Comparison of ENCODE assay signal across 14 cellular contexts in genomic region chr5:145801195-145801594, GRCh38. TPM values are rescaled to one million over a fixed set of nuclear protein-coding genes. Genes with fewer than 3 reads are reported as not detected.
A peak's percentile ranks its signal among the peaks of the same experiment; 100 is the strongest.
DNase-seq lines count a peak whose midpoint lies in the region; ATAC-seq and TF ChIP-seq lines count a peak whose summit lies in the region.
"Had no signal": no experiment of that assay in that cellular context is flagged by ENCODE, and none has a peak within 500 bp of the region (broad histone marks: within the 10 kb centered on the region; RNA-seq: fewer than 3 reads in every experiment).

No MANE protein-coding gene starts in this region.

- no peak overlapping the region for H2AFZ ChIP-seq in mammary epithelial cell (ENCODE audit: low read depth, low read length)

- H4K20me1 ChIP-seq in mammary epithelial cell (ENCODE audit: insufficient read depth, low read length): no peaks in the 10 kb centered on the region

- H3K27me3 ChIP-seq in mammary epithelial cell (ENCODE audit: insufficient read depth, low read length): no peaks in the 10 kb centered on the region

- POLR2A ChIA-PET in RWPE1 (lab: Yijun Ruan, JAX; ENCODE audit: low non-redundant PET): no interaction called here

- no peaks in the 10 kb centered on the region for H3K27me3 Mint-ChIP-seq in natural killer cell treated with Interleukin-12 subunit alpha and Interleukin-12 subunit beta and Interleukin-15 and Interleukin-18, amount 100 ng/mL, for 72 hours
- H3K27me3 Mint-ChIP-seq in T-helper 17 cell: no peaks in the 10 kb centered on the region
- H3K27me3 Mint-ChIP-seq: B cell; CD4-positive, alpha-beta T cell had no signal

- H3K27ac ChIP-seq in RWPE1: no peak overlapping the region
- H3K27ac ChIP-seq in mammary epithelial cell (ENCODE audit: insufficient read depth, low read depth, low read length): no peak overlapping the region
- H3K27ac ChIP-seq: HL-60 had no signal

- 74% methylated on average over 4 of the region's 4 CpGs for WGBS in mammary epithelial cell (ENCODE audit: low coverage, missing lambda C conversion rate)

- no peaks in the 10 kb centered on the region for H3K36me3 Mint-ChIP-seq in natural killer cell treated with Interleukin-12 subunit alpha and Interleukin-12 subunit beta and Interleukin-15 and Interleukin-18, amount 100 ng/mL, for 72 hours
- H3K36me3 Mint-ChIP-seq in T-helper 17 cell (ENCODE audit: low read depth): no peaks in the 10 kb centered on the region

- no peak overlapping the region for H3K27ac Mint-ChIP-seq in natural killer cell treated with Interleukin-12 subunit alpha and Interleukin-12 subunit beta and Interleukin-15 and Interleukin-18, amount 100 ng/mL, for 72 hours
- H3K27ac Mint-ChIP-seq in T-helper 17 cell: no peak overlapping the region
- H3K27ac Mint-ChIP-seq: B cell; CD4-positive, alpha-beta T cell had no signal

- H3K36me3 ChIP-seq in mammary epithelial cell (ENCODE audit: insufficient read depth, low read length): no peaks in the 10 kb centered on the region

- intact Hi-C loops in mammary epithelial cell (cut with micrococcal nuclease): no loop called here

- in situ Hi-C loops in mammary epithelial cell (cut with MboI; ENCODE audit: low sequenced_read_pairs in 2 of 2): loop anchor here in 1 of 2 donors (25.0 kb wide), 1 partner anchor 1614 kb away; no protein-coding TSS in a partner anchor

- peak; percentile 24 for DNase-seq in RWPE1 (ENCODE audit: low spot score)
- DNase-seq in mammary epithelial cell: peak; percentile 58
- DNase-seq in renal cortical epithelial cell (ENCODE audit: low read depth): peak; percentile 4
- no peak for DNase-seq in natural killer cell treated with Interleukin-12 subunit alpha and Interleukin-12 subunit beta and Interleukin-15 and Interleukin-18, amount 100 ng/mL, for 72 hours (ENCODE audit: low spot score)
- no peak for DNase-seq in NCI-H2081 treated with DMSO at 0.1 percent for 48 hours (lab: John Stamatoyannopoulos, UW)
- no peak for DNase-seq in T-helper 17 cell
- DNase-seq: C1 segment of cervical spinal cord; Calu3; CD4-positive, alpha-beta T cell; DMS 273 treated with DMSO at 0.1 percent for 48 hours; HCEC 1CT had no signal

- H3K4me2 ChIP-seq in mammary epithelial cell (ENCODE audit: insufficient read depth, low read depth, low read length): no peak overlapping the region

- CTCF ChIA-PET in RWPE1 (lab: Yijun Ruan, JAX): no interaction called here
- CTCF ChIA-PET in mammary epithelial cell (lab: Charles Lee; ENCODE audit: low non-redundant PET): no interaction called here

- H3K9ac ChIP-seq in mammary epithelial cell (ENCODE audit: insufficient read depth, low read length): no peak overlapping the region

- H3K4me3 Mint-ChIP-seq in natural killer cell treated with Interleukin-12 subunit alpha and Interleukin-12 subunit beta and Interleukin-15 and Interleukin-18, amount 100 ng/mL, for 72 hours: no peak overlapping the region
- no peak overlapping the region for H3K4me3 Mint-ChIP-seq in T-helper 17 cell
- H3K4me3 Mint-ChIP-seq: B cell; CD4-positive, alpha-beta T cell had no signal

- H3K4me3 ChIP-seq in mammary epithelial cell (replicated peaks in 1 of 3; ENCODE audit: insufficient read depth in 1 of 3, low read depth in 2 of 3, low read length in 3 of 3): no peak overlapping the region

- TF ChIP-seq CTCF in RWPE1 (conservative IDR thresholded peaks at IDR 0.05; ENCODE audit: low read depth): no peak
- no peak for TF ChIP-seq CTCF in mammary epithelial cell (conservative IDR thresholded peaks at IDR 0.05 in 1 of 2, IDR thresholded peaks at IDR 0.05 in 1 of 2; ENCODE audit: extremely low read depth in 1 of 2, insufficient read depth in 1 of 2, low read depth in 1 of 2, low read length in 2 of 2)

- BruUV-seq in mammary epithelial cell (replicated peaks; lab: Mats Ljungman, UMichigan): no TSS peak

- dilution Hi-C loops in mammary epithelial cell (cut with HindIII; ENCODE audit: low sequenced_read_pairs): loop anchor here (5.0 kb wide), 1 partner anchor 44 kb away; no protein-coding TSS in a partner anchor

- no peaks in the 10 kb centered on the region for H3K79me2 ChIP-seq in mammary epithelial cell (ENCODE audit: insufficient read depth, low read length)

- H3K4me1 ChIP-seq in mammary epithelial cell (ENCODE audit: insufficient read depth, low read length): peaks cover 13% of the 10 kb centered on the region

- H3K9me3 ChIP-seq in mammary epithelial cell (replicated peaks; ENCODE audit: insufficient read depth, low read length) (no peaks in the 10 kb centered on the region), T-helper 17 cell (ENCODE audit: control insufficient read depth, low read length, poor library complexity, severe bottlenecking) (no peaks in the 10 kb centered on the region)

- H3K4me1 Mint-ChIP-seq in natural killer cell treated with Interleukin-12 subunit alpha and Interleukin-12 subunit beta and Interleukin-15 and Interleukin-18, amount 100 ng/mL, for 72 hours (ENCODE audit: low read depth in 2 of 2): no peaks in the 10 kb centered on the region
- no peaks in the 10 kb centered on the region for H3K4me1 Mint-ChIP-seq in T-helper 17 cell
- H3K4me1 Mint-ChIP-seq: B cell had no signal

- ATAC-seq in esophagus mucosa (peak; percentile 88), T-helper 17 cell (no peak)
- ATAC-seq in natural killer cell treated with Interleukin-12 subunit alpha and Interleukin-12 subunit beta and Interleukin-15 and Interleukin-18, amount 100 ng/mL, for 72 hours: no peak

- no peaks in the 10 kb centered on the region for H3K9me3 Mint-ChIP-seq in natural killer cell treated with Interleukin-12 subunit alpha and Interleukin-12 subunit beta and Interleukin-15 and Interleukin-18, amount 100 ng/mL, for 72 hours
- H3K9me3 Mint-ChIP-seq: CD4-positive, alpha-beta T cell had no signal

RNA-seq across cellular contexts. Expression of gene PRELID2, which starts 33.9 kb away (rescaled TPM):
- total RNA-seq in mammary epithelial cell (10 to 100 TPM; 12.1 to 15.8 TPM), esophagus mucosa (4.8 TPM), renal cortical epithelial cell (24.8 and 43.1 TPM in 2 replicates), T-helper 17 cell (1 to 10 TPM; 1.2 to 3.0 TPM)
- 7.1 TPM for polyA plus RNA-seq in mammary epithelial cell
- 0.57 TPM for polyA minus RNA-seq in mammary epithelial cell
- total RNA-seq in natural killer cell treated with Interleukin-12 subunit alpha and Interleukin-12 subunit beta and Interleukin-15 and Interleukin-18, amount 100 ng/mL, for 72 hours: 1 to 10 TPM; 3.3 to 7.9 TPM

Comparison
In these comparisons a context has a peak if more than half of its experiments do, and no peak if none do; other contexts are left out.
1. DNase-seq: peak in RWPE1 (single experiment), mammary epithelial cell (single experiment) and renal cortical epithelial cell (single experiment); none in natural killer cell treated with Interleukin-12 subunit alpha and Interleukin-12 subunit beta and Interleukin-15 and Interleukin-18, amount 100 ng/mL, for 72 hours (single experiment), NCI-H2081 treated with DMSO at 0.1 percent for 48 hours (single experiment) and T-helper 17 cell (0 of 3).